In genomic region chr20:59603176-59603575, GRCh38 we compare ENCODE assay signal across 1 cellular context.
TF ChIP-seq lines count a peak whose summit lies in the region.

No MANE protein-coding gene starts in this region.

TF ChIP-seq in HepG2, 621 proteins besides CTCF, POLR2A, EP300 and RAD21:
- 0 out of 2 replicates have a peak, but pooled peaks have one; percentile 13 for TF ChIP-seq KAT2B (IDR thresholded peaks at IDR 0.05; ENCODE audit: borderline replicate concordance, low read depth, low read length)
- no peak for TF ChIP-seq ZIK1 (CRISPR knock-in tag; IDR thresholded peaks at IDR 0.05; ENCODE audit: borderline replicate concordance, low read depth)
- no peak for TF ChIP-seq ZBTB1 (CRISPR knock-in tag; IDR thresholded peaks at IDR 0.05; ENCODE audit: borderline replicate concordance)
